ENCODE assay signal across 31 cellular contexts in the genomic region with DNA sequence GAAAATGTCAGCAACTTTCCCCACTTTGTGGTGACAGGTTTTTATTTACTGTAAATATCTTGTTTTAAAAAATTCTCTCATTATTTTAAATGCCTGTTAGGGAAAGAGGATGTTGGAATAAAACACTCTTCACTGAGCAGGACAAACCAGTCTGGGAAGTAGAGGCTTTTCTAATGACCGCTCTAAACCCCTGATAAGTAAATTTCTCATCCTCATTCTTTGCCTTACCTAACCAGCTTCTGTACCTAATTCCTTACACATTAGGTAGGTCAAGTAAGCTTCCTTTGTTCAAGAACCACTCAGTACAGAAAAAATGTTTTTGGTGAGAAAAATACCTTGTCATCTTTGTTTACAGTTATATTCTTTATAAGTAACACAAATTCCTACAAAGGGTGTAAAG.
"Had no signal": no experiment of that assay in that cellular context is flagged by ENCODE, and none has a peak within 500 bp of the region (broad histone marks: within the 10 kb centered on the region; RNA-seq: fewer than 3 reads in every experiment).

No MANE protein-coding gene starts in this region.

- H3K4me3 Mint-ChIP-seq: activated B cell treated with CpG ODN at 0.5 μM for 24 hours; activated CD8-positive, alpha-beta T cell treated with anti-CD3 and anti-CD28 coated beads for 36 hours; activated naive CD8-positive, alpha-beta T cell; activated T-cell treated with anti-CD3 and anti-CD28 coated beads, Interleukin-2, amount 50 U/mL, for 4 hours; activated T-helper 17 cell treated with anti-CD3 and anti-CD28 coated beads, Interleukin-2, amount 50 U/mL, for 72 hours; central memory CD8-positive, alpha-beta T cell; dendritic cell treated with granulocyte-macrophage colony-stimulating factor and Interleukin-4, amounts not matched to agents 40 ng/mL and 50 ng/mL, for 4 days; endodermal cell; T-helper 17 cell; T-helper 2 cell treated with Interferon-gamma antibody and Interleukin-4, amounts not matched to agents 5 μg/mL and 100 μg/mL, for 36 hours had no signal

- H3K9me3 Mint-ChIP-seq: activated B cell treated with CpG ODN at 0.5 μM for 24 hours; activated CD8-positive, alpha-beta T cell treated with anti-CD3 and anti-CD28 coated beads for 36 hours; activated T-cell treated with anti-CD3 and anti-CD28 coated beads, Interleukin-2, amount 50 U/mL, for 4 hours; activated T-helper 17 cell treated with anti-CD3 and anti-CD28 coated beads, Interleukin-2, amount 50 U/mL, for 72 hours; central memory CD8-positive, alpha-beta T cell; dendritic cell treated with granulocyte-macrophage colony-stimulating factor and Interleukin-4, amounts not matched to agents 40 ng/mL and 50 ng/mL, for 4 days; endodermal cell; T-helper 2 cell treated with Interferon-gamma antibody and Interleukin-4, amounts not matched to agents 5 μg/mL and 100 μg/mL, for 36 hours had no signal

- ATAC-seq: activated CD4-positive, CD25-positive, alpha-beta regulatory T cell treated with anti-CD3 and anti-CD28 coated beads, Interleukin-2, amount 50 U/mL, for 24 hours; activated CD8-positive, alpha-beta T cell treated with anti-CD3 and anti-CD28 coated beads for 36 hours; activated T-cell treated with anti-CD3 and anti-CD28 coated beads, Interleukin-2, amount 50 U/mL, for 4 hours; activated T-helper 17 cell treated with anti-CD3 and anti-CD28 coated beads, Interleukin-2, amount 50 U/mL, for 72 hours; gastroesophageal sphincter; T-helper 17 cell had no signal

- DNase-seq: activated B cell treated with CpG ODN at 0.5 μM for 24 hours; activated CD4-positive, alpha-beta T cell treated with anti-CD3 and anti-CD28 coated beads for 48 hours; activated CD4-positive, alpha-beta T cell treated with anti-CD3 and anti-CD28 coated beads, Interleukin-2, amount 50 U/mL, for 1 hour; activated CD4-positive, alpha-beta T cell treated with anti-CD3 and anti-CD28 coated beads, Interleukin-2, amount 50 U/mL, for 48 hours; activated CD8-positive, alpha-beta memory T cell treated with anti-CD3 and anti-CD28 coated beads for 24 hours; activated CD8-positive, alpha-beta T cell treated with anti-CD3 and anti-CD28 coated beads for 36 hours; activated effector memory CD4-positive, alpha-beta T cell treated with Interleukin-2 at 50 U/mL for 16 hours; activated gamma-delta T cell treated with Interleukin-2 at 50 U/mL for 16 hours; activated naive CD4-positive, alpha-beta T cell treated with anti-CD3 and anti-CD28 coated beads, Interleukin-2, amount 50 U/mL, for 16 hours; activated naive CD4-positive, alpha-beta T cell treated with Interleukin-2 at 50 U/mL for 16 hours; activated T-cell treated with anti-CD3 and anti-CD28 coated beads, Interleukin-2, amount 50 U/mL, for 4 hours; amniotic stem cell; anterior cingulate cortex; brain microvascular endothelial cell; dorsolateral prefrontal cortex; effector memory CD4-positive, alpha-beta T cell; endodermal cell; esophagus squamous epithelium; foreskin melanocyte; T-helper 1 cell; T-helper 17 cell; T1000; WERI-Rb-1 had no signal

- H3K4me1 Mint-ChIP-seq: activated T-helper 17 cell treated with anti-CD3 and anti-CD28 coated beads, Interleukin-2, amount 50 U/mL, for 72 hours had no signal

- H3K27ac ChIP-seq: brain microvascular endothelial cell, coronary artery, dorsolateral prefrontal cortex, esophagus squamous epithelium, gastroesophageal sphincter, WERI-Rb-1 had no signal

- H3K27ac Mint-ChIP-seq: activated B cell treated with CpG ODN at 0.5 μM for 24 hours; activated CD8-positive, alpha-beta T cell treated with anti-CD3 and anti-CD28 coated beads for 36 hours; activated naive CD8-positive, alpha-beta T cell; activated T-helper 17 cell treated with anti-CD3 and anti-CD28 coated beads, Interleukin-2, amount 50 U/mL, for 72 hours; dendritic cell treated with granulocyte-macrophage colony-stimulating factor and Interleukin-4, amounts not matched to agents 40 ng/mL and 50 ng/mL, for 4 days; endodermal cell; T-helper 17 cell; T-helper 2 cell treated with Interferon-gamma antibody and Interleukin-4, amounts not matched to agents 5 μg/mL and 100 μg/mL, for 36 hours had no signal

- H3K4me3 ChIP-seq: coronary artery, dorsolateral prefrontal cortex, esophagus squamous epithelium, gastroesophageal sphincter had no signal
